ENCODE assay signal across 15 cellular contexts in genomic region chr1:89607156-89607555, GRCh38. TPM values are rescaled to one million over a fixed set of nuclear protein-coding genes. Genes with fewer than 3 reads are reported as not detected.
DNase-seq lines count a peak whose midpoint lies in the region; ATAC-seq lines count a peak whose summit lies in the region.
"Had no signal": no experiment of that assay in that cellular context is flagged by ENCODE, and none has a peak within 500 bp of the region (broad histone marks: within the 10 kb centered on the region; RNA-seq: fewer than 3 reads in every experiment).

No MANE protein-coding gene starts in this region.

- POLR2A ChIA-PET in CD4-positive, alpha-beta memory T cell (lab: Charles Lee; ENCODE audit: partially characterized antibody): interaction anchor here (0.9 to 15.5 kb wide), 13 partner anchors 8 to 542 kb away, joined by 3 to 813 read pairs (median 8); partner anchors contain the start of genes GBP1, LRRC8B and LRRC8C

- H3K4me3 Mint-ChIP-seq in CD4-positive, alpha-beta memory T cell: peak overlapping the region; percentile 36 to 97 (median 82)
- H3K4me3 Mint-ChIP-seq in T-helper 17 cell (peak overlapping the region; percentile 81), naive B cell (peak overlapping the region in 7 of 8 donors; percentile 2 to 78 (median 38))
- H3K4me3 Mint-ChIP-seq in activated T-helper 2 cell treated with anti-CD3 and anti-CD28 coated beads, Interferon-gamma antibody, Interleukin-2, Interleukin-4, amounts not matched to agents 10 μg/mL and 5 μg/mL and 100 μg/mL, durations not matched to agents 14 hours and 24 hours and 36 hours (ENCODE audit: low read depth): peak overlapping the region; percentile 60
- H3K4me3 Mint-ChIP-seq: nephron had no signal

- intact Hi-C loops in CD4-positive, alpha-beta memory T cell (cut with micrococcal nuclease): loop anchor here (1.0 to 10.0 kb wide), 3 partner anchors 8 to 388 kb away; partner anchors contain the start of genes GBP5 and ZNF326
- intact Hi-C loops in activated T-helper 2 cell treated with anti-CD3 and anti-CD28 coated beads, Interferon-gamma antibody, Interleukin-2, Interleukin-4, amounts not matched to agents 10 μg/mL and 5 μg/mL and 100 μg/mL, durations not matched to agents 14 hours and 24 hours and 36 hours (cut with micrococcal nuclease): loop anchor here (2.0 to 10.0 kb wide), 3 partner anchors 156 to 390 kb away; partner anchors contain the start of genes GBP5 and ZNF326
- intact Hi-C loops in head of caudate nucleus (cut with DNase I): no loop called here

- H3K4me1 Mint-ChIP-seq in CD4-positive, alpha-beta memory T cell: peaks cover 78 to 99% (median 88%) of the 10 kb centered on the region in 4 donors
- H3K4me1 Mint-ChIP-seq in T-helper 17 cell: peaks cover 78% of the 10 kb centered on the region
- peaks cover 90% of the 10 kb centered on the region for H3K4me1 Mint-ChIP-seq in activated T-helper 2 cell treated with anti-CD3 and anti-CD28 coated beads, Interferon-gamma antibody, Interleukin-2, Interleukin-4, amounts not matched to agents 10 μg/mL and 5 μg/mL and 100 μg/mL, durations not matched to agents 14 hours and 24 hours and 36 hours (ENCODE audit: low read depth)
- H3K4me1 Mint-ChIP-seq in naive B cell: peaks cover 24 to 42% (median 28%) of the 10 kb centered on the region in 3 donors
- H3K4me1 Mint-ChIP-seq: nephron had no signal

- no peaks in the 10 kb centered on the region for H3K27me3 Mint-ChIP-seq in CD4-positive, alpha-beta memory T cell
- H3K27me3 Mint-ChIP-seq in T-helper 17 cell (no peaks in the 10 kb centered on the region), naive B cell (no peaks in the 10 kb centered on the region)
- no peaks in the 10 kb centered on the region for H3K27me3 Mint-ChIP-seq in activated T-helper 2 cell treated with anti-CD3 and anti-CD28 coated beads, Interferon-gamma antibody, Interleukin-2, Interleukin-4, amounts not matched to agents 10 μg/mL and 5 μg/mL and 100 μg/mL, durations not matched to agents 14 hours and 24 hours and 36 hours (ENCODE audit: low read depth)

- peaks cover 100% of the 10 kb centered on the region for H3K4me1 ChIP-seq in CD4-positive, alpha-beta memory T cell (ENCODE audit: insufficient read depth, low read length)

- no peaks in the 10 kb centered on the region for H3K9me3 Mint-ChIP-seq in CD4-positive, alpha-beta memory T cell
- no peaks in the 10 kb centered on the region for H3K9me3 Mint-ChIP-seq in activated T-helper 2 cell treated with anti-CD3 and anti-CD28 coated beads, Interferon-gamma antibody, Interleukin-2, Interleukin-4, amounts not matched to agents 10 μg/mL and 5 μg/mL and 100 μg/mL, durations not matched to agents 14 hours and 24 hours and 36 hours
- H3K9me3 Mint-ChIP-seq in naive B cell: no peaks in the 10 kb centered on the region
- H3K9me3 Mint-ChIP-seq: nephron had no signal

- H3K27ac Mint-ChIP-seq in CD4-positive, alpha-beta memory T cell: peak overlapping the region; percentile 98 to 100 (median 99)
- peak overlapping the region; percentile 100 for H3K27ac Mint-ChIP-seq in T-helper 17 cell
- peak overlapping the region; percentile 99 for H3K27ac Mint-ChIP-seq in activated T-helper 2 cell treated with anti-CD3 and anti-CD28 coated beads, Interferon-gamma antibody, Interleukin-2, Interleukin-4, amounts not matched to agents 10 μg/mL and 5 μg/mL and 100 μg/mL, durations not matched to agents 14 hours and 24 hours and 36 hours
- peak overlapping the region; percentile 7 to 83 (median 52) for H3K27ac Mint-ChIP-seq in naive B cell
- H3K27ac Mint-ChIP-seq: nephron had no signal

- H3K36me3 Mint-ChIP-seq in CD4-positive, alpha-beta memory T cell: peaks cover 0 to 3% of the 10 kb centered on the region in 2 donors
- H3K36me3 Mint-ChIP-seq in T-helper 17 cell (ENCODE audit: low read depth) (no peaks in the 10 kb centered on the region), naive B cell (no peaks in the 10 kb centered on the region)
- H3K36me3 Mint-ChIP-seq in activated T-helper 2 cell treated with anti-CD3 and anti-CD28 coated beads, Interferon-gamma antibody, Interleukin-2, Interleukin-4, amounts not matched to agents 10 μg/mL and 5 μg/mL and 100 μg/mL, durations not matched to agents 14 hours and 24 hours and 36 hours (ENCODE audit: low read depth): peaks cover 25% of the 10 kb centered on the region

- no peaks in the 10 kb centered on the region for H3K27me3 ChIP-seq in CD4-positive, alpha-beta memory T cell (ENCODE audit: insufficient read depth, low read length)
- H3K27me3 ChIP-seq: cardiac muscle cell, Peyer's patch, stomach had no signal

- H3K36me3 ChIP-seq in CD4-positive, alpha-beta memory T cell (ENCODE audit: insufficient read depth, low read length): no peaks in the 10 kb centered on the region
- H3K36me3 ChIP-seq: cardiac muscle cell, Peyer's patch, stomach had no signal

- CTCF ChIA-PET in CD4-positive, alpha-beta memory T cell (lab: Charles Lee; ENCODE audit: partially characterized antibody): interaction anchor here (0.7 to 21.3 kb wide), 7 partner anchors 11 to 153 kb away, joined by 3 to 688 read pairs (median 3); partner anchors contain the start of gene LRRC8C

- H3K27ac ChIP-seq in CD4-positive, alpha-beta memory T cell (ENCODE audit: low read depth, low read length): peak overlapping the region; percentile 84
- H3K27ac ChIP-seq: C4-2B, cardiac muscle cell had no signal

- peak; percentile 47 for ATAC-seq in T-helper 17 cell
- ATAC-seq in naive B cell (ENCODE audit: low read depth in 2 of 2): peak; percentile 65 to 76
- ATAC-seq in GM18867 (IDR thresholded peaks at IDR 0.05; ENCODE audit: unreplicated experiment): no peak

- H3K9me3 ChIP-seq in CD4-positive, alpha-beta memory T cell (ENCODE audit: control insufficient read depth in 1 of 2, low read length in 2 of 2): no peaks in the 10 kb centered on the region
- H3K9me3 ChIP-seq in T-helper 17 cell (ENCODE audit: control insufficient read depth, low read length, poor library complexity, severe bottlenecking): no peaks in the 10 kb centered on the region
- H3K9me3 ChIP-seq: Peyer's patch, stomach had no signal

- H3K4me3 ChIP-seq in CD4-positive, alpha-beta memory T cell (ENCODE audit: low read length in 2 of 2): peak overlapping the region in 1 of 2 donors; percentile 51
- H3K4me3 ChIP-seq: cardiac muscle cell, Peyer's patch, stomach had no signal

- peak; percentile 75 to 85 (median 79) for DNase-seq in CD4-positive, alpha-beta memory T cell
- DNase-seq in T-helper 17 cell (peak in 1 of 3 donors; percentile 21), naive B cell (peak; percentile 15), head of caudate nucleus (no peak), cerebellar cortex (ENCODE audit: low spot score) (no peak)
- no peak for DNase-seq in activated T-helper 2 cell treated with anti-CD3 and anti-CD28 coated beads, Interferon-gamma antibody, Interleukin-2, Interleukin-4, amounts not matched to agents 10 μg/mL and 5 μg/mL and 100 μg/mL, durations not matched to agents 14 hours and 24 hours and 36 hours (ENCODE audit: low spot score)
- DNase-seq: HCEC 1CT, NCI-H187 treated with DMSO at 0.1 percent for 48 hours, NCI-H69, stomach had no signal

RNA-seq across cellular contexts. Expression of gene LRRC8C, which starts 25.8 kb away (rescaled TPM):
- 10 to 100 TPM; 56.7 to 57.1 TPM for total RNA-seq in CD4-positive, alpha-beta memory T cell
- polyA plus RNA-seq in CD4-positive, alpha-beta memory T cell: 10 to 100 TPM; 21.2 to 30.1 TPM
- 10 to 100 TPM; 46.0 to 52.4 TPM for total RNA-seq in T-helper 17 cell
- 56.1 and 56.5 TPM in 2 replicates for total RNA-seq in activated T-helper 2 cell treated with anti-CD3 and anti-CD28 coated beads, Interferon-gamma antibody, Interleukin-2, Interleukin-4, amounts not matched to agents 10 μg/mL and 5 μg/mL and 100 μg/mL, durations not matched to agents 14 hours and 24 hours and 36 hours
- polyA plus RNA-seq in naive B cell (ENCODE audit: low read depth in 6 of 6): 1 to 10 TPM; 1.3 to 4.8 (median 2.6) TPM

Comparison
In these comparisons a context has a peak if more than half of its experiments do, and no peak if none do; other contexts are left out.
1. DNase-seq: peak in CD4-positive, alpha-beta memory T cell (5 of 5) and naive B cell (single experiment); none in activated T-helper 2 cell treated with anti-CD3 and anti-CD28 coated beads, Interferon-gamma antibody, Interleukin-2, Interleukin-4, amounts not matched to agents 10 μg/mL and 5 μg/mL and 100 μg/mL, durations not matched to agents 14 hours and 24 hours and 36 hours (single experiment), head of caudate nucleus (0 of 42) and cerebellar cortex (single experiment).
2. Peak in every context shown above with its lines, with median percentiles within 50 percentile points of each other: H3K27ac Mint-ChIP-seq and H3K4me3 Mint-ChIP-seq.